In genomic region chr12:52909796-52910195, GRCh38 we compare ENCODE assay signal across 20 cellular contexts. TPM values are rescaled to one million over a fixed set of nuclear protein-coding genes. Genes with fewer than 3 reads are reported as not detected.
DNase-seq lines count a peak whose midpoint lies in the region; ATAC-seq and TF ChIP-seq lines count a peak whose summit lies in the region.
"Had no signal": no experiment of that assay in that cellular context is flagged by ENCODE, and none has a peak within 500 bp of the region (broad histone marks: within the 10 kb centered on the region; RNA-seq: fewer than 3 reads in every experiment).

No MANE protein-coding gene starts in this region.

- no peaks in the 10 kb centered on the region for H3K4me1 Mint-ChIP-seq in activated T-helper 17 cell treated with anti-CD3 and anti-CD28 coated beads, Interleukin-2, amount 50 U/mL, for 72 hours
- peaks cover 68% of the 10 kb centered on the region for H3K4me1 Mint-ChIP-seq in mesothelial cell of epicardium
- peaks cover 47% of the 10 kb centered on the region for H3K4me1 Mint-ChIP-seq in type B pancreatic cell (ENCODE audit: unreplicated experiment)

- H3K9me3 Mint-ChIP-seq in activated T-helper 17 cell treated with anti-CD3 and anti-CD28 coated beads, Interleukin-2, amount 50 U/mL, for 72 hours: no peaks in the 10 kb centered on the region
- H3K9me3 Mint-ChIP-seq in mesothelial cell of epicardium (no peaks in the 10 kb centered on the region), type B pancreatic cell (no peaks in the 10 kb centered on the region)
- H3K9me3 Mint-ChIP-seq: CD4-positive, alpha-beta memory T cell had no signal

- no peaks in the 10 kb centered on the region for H3K9me3 ChIP-seq in SK-N-SH
- no peaks in the 10 kb centered on the region for H3K9me3 ChIP-seq in PC-3 (ENCODE audit: low read length)

- TF ChIP-seq CTCF in SK-N-SH (IDR thresholded peaks at IDR 0.05): no peak
- TF ChIP-seq CTCF in mesothelial cell of epicardium (IDR thresholded peaks at IDR 0.05; ENCODE audit: unreplicated experiment): no peak
- TF ChIP-seq CTCF in type B pancreatic cell (conservative IDR thresholded peaks at IDR 0.05): no peak
- no peak for TF ChIP-seq CTCF in PC-3 (conservative IDR thresholded peaks at IDR 0.05; ENCODE audit: low read depth, low read length)

- BruUV-seq in PC-3 (replicated peaks; lab: Mats Ljungman, UMichigan): no TSS peak

- H3K4me3 Mint-ChIP-seq in activated T-helper 17 cell treated with anti-CD3 and anti-CD28 coated beads, Interleukin-2, amount 50 U/mL, for 72 hours: no peak overlapping the region
- H3K4me3 Mint-ChIP-seq in mesothelial cell of epicardium (no peak overlapping the region), type B pancreatic cell (peak overlapping the region; percentile 2)
- H3K4me3 Mint-ChIP-seq: CD4-positive, alpha-beta memory T cell had no signal

- no peaks in the 10 kb centered on the region for H4K20me1 ChIP-seq in SK-N-SH (ENCODE audit: insufficient read depth)
- no peaks in the 10 kb centered on the region for H4K20me1 ChIP-seq in PC-3 (ENCODE audit: low read length)

- peaks cover 4 to 25% of the 10 kb centered on the region in 2 experiments; a peak in 2 of 4 replicates for H3K4me1 ChIP-seq in SK-N-SH (ENCODE audit: control insufficient read depth in 1 of 2, insufficient read depth in 2 of 2, low read depth in 1 of 2, low read length in 1 of 2)
- peaks cover 49% of the 10 kb centered on the region for H3K4me1 ChIP-seq in PC-3 (ENCODE audit: insufficient read depth, low read length)

- H3K27me3 Mint-ChIP-seq in activated T-helper 17 cell treated with anti-CD3 and anti-CD28 coated beads, Interleukin-2, amount 50 U/mL, for 72 hours: peaks cover 3% of the 10 kb centered on the region
- H3K27me3 Mint-ChIP-seq in mesothelial cell of epicardium (ENCODE audit: low read depth) (no peaks in the 10 kb centered on the region), type B pancreatic cell (no peaks in the 10 kb centered on the region)

- CTCF ChIA-PET in SK-N-SH (lab: Yijun Ruan, JAX): interaction anchor here (1.5 to 3.2 kb wide), 4 partner anchors 16 to 71 kb away, joined by 4 to 17 read pairs (median 10); no protein-coding TSS in a partner anchor
- CTCF ChIA-PET in PC-3 (lab: Charles Lee): interaction anchor here (1.0 kb wide), 1 partner anchor 71 kb away, joined by 6 read pairs; no protein-coding TSS in a partner anchor

- H2AFZ ChIP-seq in SK-N-SH (ENCODE audit: low read depth) (0 out of 2 replicates have a peak overlapping the region, but pooled peaks have one; percentile 22), PC-3 (ENCODE audit: low read length) (no peak overlapping the region)

- WGBS in SK-N-SH (ENCODE audit: low lambda C conversion rate): 92% methylated on average over 3 of the region's 3 CpGs

- H3K4me2 ChIP-seq in SK-N-SH (no peak overlapping the region), PC-3 (ENCODE audit: low read length) (no peak overlapping the region)

- H3K79me2 ChIP-seq in SK-N-SH (ENCODE audit: insufficient read depth) (no peaks in the 10 kb centered on the region), PC-3 (ENCODE audit: low read length) (peaks cover 10% of the 10 kb centered on the region)

- H3F3A ChIP-seq in SK-N-SH (replicated peaks; ENCODE audit: insufficient read depth) (peaks cover 7% of the 10 kb centered on the region), PC-3 (ENCODE audit: low read length, unreplicated experiment) (no peaks in the 10 kb centered on the region)

- H3K27me3 ChIP-seq in SK-N-SH (ENCODE audit: insufficient read depth) (no peaks in the 10 kb centered on the region), PC-3 (ENCODE audit: low read length) (no peaks in the 10 kb centered on the region)

- H3K9ac ChIP-seq in SK-N-SH (no peak overlapping the region), PC-3 (ENCODE audit: low read length) (no peak overlapping the region)

- TF ChIP-seq EP300 in SK-N-SH (IDR thresholded peaks at IDR 0.05; ENCODE audit: borderline replicate concordance in 1 of 2, low read depth in 1 of 2, low read length in 1 of 2): no peak

- no peaks in the 10 kb centered on the region for H3K36me3 Mint-ChIP-seq in activated T-helper 17 cell treated with anti-CD3 and anti-CD28 coated beads, Interleukin-2, amount 50 U/mL, for 72 hours (ENCODE audit: low read depth)
- no peaks in the 10 kb centered on the region for H3K36me3 Mint-ChIP-seq in mesothelial cell of epicardium
- H3K36me3 Mint-ChIP-seq in type B pancreatic cell: no peaks in the 10 kb centered on the region
- H3K36me3 Mint-ChIP-seq: CD4-positive, alpha-beta memory T cell had no signal

- ATAC-seq in SK-N-SH treated with all-trans-retinoic acid at 6 μM for 48 hours (no peak), left cardiac atrium (no peak), PC-3 (no peak)
- no peak for ATAC-seq in activated T-helper 17 cell treated with anti-CD3 and anti-CD28 coated beads, Interleukin-2, amount 50 U/mL, for 72 hours (replicated peaks)

- DNase-seq in SK-N-SH (no peak), mesothelial cell of epicardium (ENCODE audit: low spot score in 2 of 2, unreplicated experiment in 2 of 2) (no peak), type B pancreatic cell (ENCODE audit: extremely low spot score, unreplicated experiment) (no peak), left cardiac atrium (no peak), PC-3 (no peak)
- no peak for DNase-seq in stimulated activated CD8-positive, alpha-beta memory T cell treated with anti-CD3 and anti-CD28 coated beads, Interleukin-4, amount 100 ng/mL, for 48 hours
- DNase-seq: CD4-positive, alpha-beta memory T cell; DMS79; GOT3; IMR-90; NCI-H1105 treated with DMSO at 0.1 percent for 48 hours; NCI-H1694 treated with DMSO at 0.1 percent for 48 hours; NCI-H2107; NCI-H2227 treated with DMSO at 0.1 percent for 48 hours; NCI-H524 treated with DMSO at 0.1 percent for 48 hours; SHP77 treated with DMSO at 0.1 percent for 48 hours had no signal

- POLR2A ChIA-PET in SK-N-SH (lab: Yijun Ruan, JAX) (no interaction called here), PC-3 (lab: Charles Lee; ENCODE audit: unreplicated experiment) (no interaction called here)

- no peak overlapping the region for H3K27ac ChIP-seq in SK-N-SH (ENCODE audit: low read depth in 2 of 2, low read length in 1 of 2)
- H3K27ac ChIP-seq in PC-3 (ENCODE audit: low read length): no peak overlapping the region
- H3K27ac ChIP-seq: 22Rv1 had no signal

- no peak for TF ChIP-seq RAD21 in SK-N-SH (IDR thresholded peaks at IDR 0.05; ENCODE audit: low read length)

- H3K9me2 ChIP-seq in SK-N-SH: no peaks in the 10 kb centered on the region
- H3K9me2 ChIP-seq in PC-3 (replicated peaks; ENCODE audit: low read length): no peaks in the 10 kb centered on the region

- H3K4me3 ChIP-seq in SK-N-SH (ENCODE audit: low read depth in 2 of 2, low read length in 1 of 2): no peak overlapping the region
- no peak overlapping the region for H3K4me3 ChIP-seq in PC-3 (ENCODE audit: low read length)

- H3K27ac Mint-ChIP-seq in activated T-helper 17 cell treated with anti-CD3 and anti-CD28 coated beads, Interleukin-2, amount 50 U/mL, for 72 hours: peak overlapping the region; percentile 42
- H3K27ac Mint-ChIP-seq in mesothelial cell of epicardium: peak overlapping the region; percentile 91
- peak overlapping the region; percentile 42 for H3K27ac Mint-ChIP-seq in type B pancreatic cell

- H3K36me3 ChIP-seq in SK-N-SH (replicated peaks in 1 of 2; ENCODE audit: control insufficient read depth in 1 of 2, insufficient read depth in 2 of 2, low read length in 1 of 2) (no peaks in the 10 kb centered on the region), PC-3 (ENCODE audit: low read depth, low read length) (no peaks in the 10 kb centered on the region)

- intact Hi-C loops in left cardiac atrium (cut with DNase I) (no loop called here), PC-3 (cut with micrococcal nuclease) (no loop called here)

TF ChIP-seq in SK-N-SH, 30 proteins besides CTCF, POLR2A, EP300 and RAD21 (continues in another document):
- no peak for TF ChIP-seq EZH2phosphoT487 (IDR thresholded peaks at IDR 0.05; ENCODE audit: borderline replicate concordance, low read depth)
- TF ChIP-seq RCOR1 (IDR thresholded peaks at IDR 0.05; ENCODE audit: low read length): no peak

TF ChIP-seq in SK-N-SH treated with all-trans-retinoic acid at 6 μM for 48 hours, 23 proteins besides CTCF, POLR2A, EP300 and RAD21 (continues in another document):
- TF ChIP-seq TCF4 (CRISPR knock-in tag; IDR thresholded peaks at IDR 0.05; ENCODE audit: borderline replicate concordance): no peak
- no peak for TF ChIP-seq GLIS3 (CRISPR knock-in tag; IDR thresholded peaks at IDR 0.05)

RNA-seq across cellular contexts. Expression of gene KRT8, which starts 4.9 kb away (rescaled TPM):
- 47.7 and 49.4 TPM in 2 replicates for polyA plus RNA-seq in SK-N-SH (2012; rRNA removed)
- polyA plus RNA-seq in SK-N-SH (2012; cell fraction: cytosol; rRNA removed): 35.6 and 44.1 TPM in 2 replicates
- polyA plus RNA-seq in SK-N-SH (2012; cell fraction: nucleus; rRNA removed): 40.7 and 41.4 TPM in 2 replicates
- 1 to 10 TPM in 1 of 2 donors, under 1 TPM in 1; 0.22 to 1.2 TPM for total RNA-seq in activated T-helper 17 cell treated with anti-CD3 and anti-CD28 coated beads, Interleukin-2, amount 50 U/mL, for 72 hours
- total RNA-seq in mesothelial cell of epicardium (1,131 to 1,194 TPM (median 1,142 TPM) in 3 replicates), type B pancreatic cell (ENCODE audit: low replicate concordance) (768 and 2,227 TPM in 2 replicates), left cardiac atrium (100 to 1,000 TPM; 194 to 233 TPM), PC-3 (2014; rRNA removed) (719 and 1,028 TPM in 2 replicates)
- total RNA-seq: LHCN-M2 had no signal

RNA-seq across cellular contexts. Expression of gene KRT18, which starts 39.1 kb away (rescaled TPM):
- 332 and 351 TPM in 2 replicates for polyA plus RNA-seq in SK-N-SH (2012; rRNA removed)
- 225 and 265 TPM in 2 replicates for polyA plus RNA-seq in SK-N-SH (2012; cell fraction: cytosol; rRNA removed)
- polyA plus RNA-seq in SK-N-SH (2012; cell fraction: nucleus; rRNA removed): 714 and 1,063 TPM in 2 replicates
- total RNA-seq in activated T-helper 17 cell treated with anti-CD3 and anti-CD28 coated beads, Interleukin-2, amount 50 U/mL, for 72 hours: 1 to 10 TPM; 3.4 to 4.8 TPM
- total RNA-seq in mesothelial cell of epicardium: 714 to 762 TPM (median 725 TPM) in 3 replicates
- total RNA-seq in type B pancreatic cell (ENCODE audit: low replicate concordance): 480 and 1,293 TPM in 2 replicates
- total RNA-seq in left cardiac atrium: 10 to 100 TPM; 37.0 to 53.3 TPM
- 1,461 and 1,545 TPM in 2 replicates for total RNA-seq in PC-3 (2014; rRNA removed)

Comparison
In these comparisons a context has a peak if more than half of its experiments do, and no peak if none do; other contexts are left out.
1. RNA of gene KRT8, which starts 4.9 kb away (total RNA-seq): 1,131 to 1,194 TPM in mesothelial cell of epicardium, 768 to 2,227 TPM in type B pancreatic cell, 719 to 1,028 TPM in PC-3 and 194 to 233 TPM in left cardiac atrium; 0.22 to 1.2 TPM in activated T-helper 17 cell treated with anti-CD3 and anti-CD28 coated beads, Interleukin-2, amount 50 U/mL, for 72 hours; every median in the first group is over 10 times any median in the second.
2. Peak in every context shown above with its lines, with median percentiles within 50 percentile points of each other: H3K27ac Mint-ChIP-seq.